Comparison of ENCODE assay signal across 15 cellular contexts in the genomic region with DNA sequence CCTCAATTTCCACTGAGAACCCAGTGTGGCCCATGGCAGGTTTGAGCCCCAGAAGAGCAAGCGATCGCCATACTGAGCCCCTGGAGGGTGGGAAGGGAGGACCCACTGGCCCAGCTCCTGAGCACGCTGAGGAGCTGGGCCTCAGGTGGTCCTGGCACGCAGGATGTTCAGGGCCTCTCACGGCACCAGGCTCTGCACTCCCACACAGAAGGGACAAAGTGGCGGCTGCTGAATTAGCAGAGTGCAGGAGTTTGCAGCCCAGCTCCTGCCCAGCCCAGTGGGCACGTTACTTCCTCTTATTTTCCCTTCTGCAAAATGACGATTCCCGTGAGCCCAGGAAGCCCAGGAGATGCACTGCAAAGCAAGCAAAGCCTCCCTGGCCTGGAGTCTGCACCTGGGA.
"Had no signal": no experiment of that assay in that cellular context is flagged by ENCODE, and none has a peak within 500 bp of the region (broad histone marks: within the 10 kb centered on the region; RNA-seq: fewer than 3 reads in every experiment).

No MANE protein-coding gene starts in this region.

- H3K27ac ChIP-seq: pancreas had no signal

- H3K9me3 ChIP-seq: gastrocnemius medialis, heart left ventricle, pancreas, tibial nerve had no signal

- DNase-seq: activated naive CD4-positive, alpha-beta T cell; activated naive CD8-positive, alpha-beta T cell treated with anti-CD3 and anti-CD28 coated beads, Interleukin-2, amount 10 ng/mL, durations not matched to agents 7 days and 5 days; anterior cingulate cortex; cerebellar nuclear complex; endodermal cell; gastrocnemius medialis; heart left ventricle; left cardiac atrium; midbrain; pancreas; stimulated activated CD4-positive, alpha-beta T cell treated with anti-CD3 and anti-CD28 coated beads, Interleukin-2, amount 100 ng/mL, for 48 hours; stimulated activated naive CD4-positive, alpha-beta T cell; T-helper 2 cell had no signal

- ATAC-seq: gastrocnemius medialis, heart left ventricle, left cardiac atrium, pancreas had no signal

- H3K27me3 ChIP-seq: gastrocnemius medialis, heart left ventricle, pancreas, tibial nerve had no signal

- H3K4me3 ChIP-seq: gastrocnemius medialis, heart left ventricle, lung, pancreas, tibial nerve had no signal

- H3K36me3 ChIP-seq: gastrocnemius medialis had no signal
